Comparison of ENCODE assay signal across 3 cellular contexts in genomic region chr21:33860332-33860879, GRCh38.
TF ChIP-seq lines count a peak whose summit lies in the region.

No MANE protein-coding gene starts in this region.

TF ChIP-seq in HepG2, 621 proteins besides CTCF, POLR2A, EP300 and RAD21:
- TF ChIP-seq ZNF768 (CRISPR knock-in tag; IDR thresholded peaks at IDR 0.05) (peak; percentile 87), ZNF746 (CRISPR knock-in tag; IDR thresholded peaks at IDR 0.05) (no peak)

TF ChIP-seq in K562, 482 proteins besides CTCF, POLR2A, EP300 and RAD21:
- 0 out of 2 replicates have a peak, but pooled peaks have one; percentile 41 for TF ChIP-seq PTBP1 (IDR thresholded peaks at IDR 0.05; ENCODE audit: low read depth, low read length)
- peak; percentile 64 for TF ChIP-seq ZFP36 (IDR thresholded peaks at IDR 0.05; ENCODE audit: low read depth, low read length, partially characterized antibody)
- peak; percentile 44 for TF ChIP-seq RBM25 (IDR thresholded peaks at IDR 0.05; ENCODE audit: low read depth, low read length, severe bottlenecking)
- no peak for TF ChIP-seq ZNF551 (CRISPR knock-in tag; IDR thresholded peaks at IDR 0.05)
- TF ChIP-seq PTRF (tag; IDR thresholded peaks at IDR 0.05): no peak
- no peak for TF ChIP-seq POLR2G (IDR thresholded peaks at IDR 0.05; ENCODE audit: low read depth, low read length)
- peak; percentile 92 for TF ChIP-seq BRD9 (IDR thresholded peaks at IDR 0.05; ENCODE audit: low read depth, partially characterized antibody)
- TF ChIP-seq MBD2 (IDR thresholded peaks at IDR 0.05; ENCODE audit: borderline replicate concordance, low read depth): no peak
- TF ChIP-seq ZNF408 (CRISPR knock-in tag; IDR thresholded peaks at IDR 0.05; ENCODE audit: low read depth): no peak
- peak in 1 of 2 experiments; percentile 19; a peak in 1 of 4 replicates for TF ChIP-seq KDM1A (IDR thresholded peaks at IDR 0.05)
- TF ChIP-seq CBX5 (IDR thresholded peaks at IDR 0.05; ENCODE audit: borderline replicate concordance, low read depth): no peak
- TF ChIP-seq CTBP1 (IDR thresholded peaks at IDR 0.05; ENCODE audit: borderline replicate concordance): no peak
- peak; percentile 64; the same call in 1 of the 2 replicates for TF ChIP-seq BCOR (IDR thresholded peaks at IDR 0.05)
- no peak for TF ChIP-seq KAT2B (IDR thresholded peaks at IDR 0.05; ENCODE audit: low read depth, low read length)
- no peak for TF ChIP-seq FUS (optimal IDR thresholded peaks at IDR 0.05; ENCODE audit: low read depth, low read length)

TF ChIP-seq in HEK293T, 16 proteins besides CTCF, POLR2A, EP300 and RAD21:
- TF ChIP-seq ZNF384 (IDR thresholded peaks at IDR 0.05) (no peak), FOXM1 (IDR thresholded peaks at IDR 0.05; ENCODE audit: borderline replicate concordance) (no peak), SP1 (IDR thresholded peaks at IDR 0.05) (no peak), LEF1 (IDR thresholded peaks at IDR 0.05; ENCODE audit: borderline replicate concordance) (no peak), ARNT (IDR thresholded peaks at IDR 0.05) (no peak), ELF4 (IDR thresholded peaks at IDR 0.05) (no peak), TARDBP (IDR thresholded peaks at IDR 0.05) (no peak), CTBP1 (IDR thresholded peaks at IDR 0.05; ENCODE audit: borderline replicate concordance) (no peak), FOXA1 (IDR thresholded peaks at IDR 0.05) (no peak), NFRKB (IDR thresholded peaks at IDR 0.05) (no peak), HDGF (IDR thresholded peaks at IDR 0.05; ENCODE audit: borderline replicate concordance) (no peak), L3MBTL2 (conservative IDR thresholded peaks at IDR 0.05) (no peak), FOXK2 (IDR thresholded peaks at IDR 0.05) (no peak), BHLHE40 (IDR thresholded peaks at IDR 0.05; ENCODE audit: borderline replicate concordance) (no peak), SUZ12 (IDR thresholded peaks at IDR 0.05) (no peak)
- TF ChIP-seq, protein P1, sequence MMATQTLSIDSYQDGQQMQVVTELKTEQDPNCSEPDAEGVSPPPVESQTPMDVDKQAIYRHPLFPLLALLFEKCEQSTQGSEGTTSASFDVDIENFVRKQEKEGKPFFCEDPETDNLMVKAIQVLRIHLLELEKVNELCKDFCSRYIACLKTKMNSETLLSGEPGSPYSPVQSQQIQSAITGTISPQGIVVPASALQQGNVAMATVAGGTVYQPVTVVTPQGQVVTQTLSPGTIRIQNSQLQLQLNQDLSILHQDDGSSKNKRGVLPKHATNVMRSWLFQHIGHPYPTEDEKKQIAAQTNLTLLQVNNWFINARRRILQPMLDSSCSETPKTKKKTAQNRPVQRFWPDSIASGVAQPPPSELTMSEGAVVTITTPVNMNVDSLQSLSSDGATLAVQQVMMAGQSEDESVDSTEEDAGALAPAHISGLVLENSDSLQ (IDR thresholded peaks at IDR 0.05): no peak
